In genomic region chr14:75259946-75260545, GRCh38 we compare ENCODE assay signal across 8 cellular contexts. TPM values are rescaled to one million over a fixed set of nuclear protein-coding genes. Genes with fewer than 3 reads are reported as not detected.
DNase-seq lines count a peak whose midpoint lies in the region; ATAC-seq, FAIRE-seq and TF ChIP-seq lines count a peak whose summit lies in the region.

No MANE protein-coding gene starts in this region.

- no peak for TF ChIP-seq RAD21 in A549 (conservative IDR thresholded peaks at IDR 0.05 in 1 of 2, IDR thresholded peaks at IDR 0.05 in 1 of 2)
- TF ChIP-seq RAD21 in IMR-90 (IDR thresholded peaks at IDR 0.05; ENCODE audit: low read length), result no peak

- H3K9me3 Mint-ChIP-seq in natural killer cell, result no peaks in the 10 kb centered on the region

- H4K20me1 ChIP-seq in IMR-90 (ENCODE audit: insufficient read depth, low read length), result no peaks in the 10 kb centered on the region

- H3K23ac ChIP-seq in IMR-90 (ENCODE audit: low read depth, low read length), result no peak overlapping the region

- no TSS peak for BruUV-seq in IMR-90 (replicated peaks; lab: Mats Ljungman, UMichigan)

- H2BK120ac ChIP-seq in IMR-90 (ENCODE audit: low read depth, low read length), result no peak overlapping the region

- H3K36me3 Mint-ChIP-seq in natural killer cell, result no peaks in the 10 kb centered on the region

- dilution Hi-C loops in IMR-90 (cut with HindIII; ENCODE audit: low sequenced_read_pairs, unreplicated experiment), result no loop called here

- H2AFZ ChIP-seq in IMR-90 (replicated peaks; ENCODE audit: low read length, poor library complexity), result no peak overlapping the region

- no peak overlapping the region for H2AK5ac ChIP-seq in IMR-90 (ENCODE audit: low read depth, low read length)

- no peak overlapping the region for H3K4me3 ChIP-seq in A549
- no peak overlapping the region for H3K4me3 ChIP-seq in IMR-90 (ENCODE audit: insufficient read depth, low read depth, low read length)
- peak overlapping the region in 1 of 3 donors; percentile 66 for H3K4me3 ChIP-seq in breast epithelium

- H3K27me3 ChIP-seq in IMR-90 (ENCODE audit: control insufficient read depth, insufficient read depth, low read length) (no peaks in the 10 kb centered on the region), breast epithelium (no peaks in the 10 kb centered on the region)

- H3K18ac ChIP-seq in IMR-90 (ENCODE audit: low read depth, low read length), result no peak overlapping the region

- CTCF ChIA-PET in A549 (lab: Yijun Ruan, JAX) (interaction anchor here (1.1 to 1.7 kb wide), 3 partner anchors 13 to 45 kb away, joined by 3 to 5 read pairs (median 3); no protein-coding TSS in a partner anchor), IMR-90 (lab: Yijun Ruan, JAX) (no interaction called here)

- POLR2A ChIA-PET in A549 (lab: Yijun Ruan, JAX) (interaction anchor here (2.1 kb wide), 1 partner anchor 34 kb away, joined by 11 read pairs; no protein-coding TSS in a partner anchor), IMR-90 (lab: Charles Lee; ENCODE audit: unreplicated experiment) (no interaction called here)

- no peak overlapping the region for H2AK9ac ChIP-seq in IMR-90 (replicated peaks; ENCODE audit: low read depth, low read length, poor library complexity)

- TF ChIP-seq POLR2A in A549 (IDR thresholded peaks at IDR 0.05; ENCODE audit: low read length) (no peak), IMR-90 (IDR thresholded peaks at IDR 0.05; ENCODE audit: low read depth, low read length) (no peak), breast epithelium (IDR thresholded peaks at IDR 0.05) (no peak)

- ATAC-seq in A549 (no peak), IMR-90 (ENCODE audit: low read depth) (no peak), natural killer cell (no peak), HG03095 (IDR thresholded peaks at IDR 0.05; ENCODE audit: unreplicated experiment) (no peak), HG03521 (IDR thresholded peaks at IDR 0.05; ENCODE audit: unreplicated experiment) (no peak)

- H3K4me2 ChIP-seq in A549 (peak overlapping the region; percentile 81), IMR-90 (ENCODE audit: low read depth, low read length) (no peak overlapping the region)

- H2BK15ac ChIP-seq in IMR-90 (ENCODE audit: low read depth, low read length), result no peak overlapping the region

- no peak overlapping the region for H3K56ac ChIP-seq in IMR-90 (ENCODE audit: extremely low read depth, insufficient read depth, low read length)

- H3K36me3 ChIP-seq in IMR-90 (ENCODE audit: control insufficient read depth, insufficient read depth, low read length) (no peaks in the 10 kb centered on the region), breast epithelium (no peaks in the 10 kb centered on the region)

- H4K8ac ChIP-seq in IMR-90 (ENCODE audit: low read depth in 2 of 2, low read length in 2 of 2), result no peak overlapping the region

- H3K4me1 Mint-ChIP-seq in natural killer cell, result peaks cover 23 to 34% of the 10 kb centered on the region in 2 donors

- TF ChIP-seq EP300 in A549 (IDR thresholded peaks at IDR 0.05), result no peak

- intact Hi-C loops in IMR-90 (cut with micrococcal nuclease), result loop anchor here (1.0 to 2.0 kb wide), 3 partner anchors 17 to 84 kb away; partner anchors contain the start of gene TMED10
- intact Hi-C loops in breast epithelium (cut with DNase I; ENCODE audit: low total_unique reads), result loop anchor here (10.0 kb wide), 1 partner anchor 85 kb away; the partner anchor contains the start of gene TMED10
- intact Hi-C loops in natural killer cell (cut with micrococcal nuclease), result loop anchor here (1.0 to 2.0 kb wide), 5 partner anchors 11 to 34 kb away; partner anchors contain the start of gene FOS

- H3K27ac Mint-ChIP-seq in natural killer cell, result peak overlapping the region; percentile 99

- TF ChIP-seq CTCF in A549 (IDR thresholded peaks at IDR 0.05) (no peak), IMR-90 (conservative IDR thresholded peaks at IDR 0.05; ENCODE audit: low read depth, low read length) (no peak), breast epithelium (IDR thresholded peaks at IDR 0.05) (no peak), natural killer cell (IDR thresholded peaks at IDR 0.05) (no peak)

- H3K9me1 ChIP-seq in IMR-90 (ENCODE audit: insufficient read depth, low read length), result peaks cover 3% of the 10 kb centered on the region; the same call in 1 of the 2 replicates

- H4K91ac ChIP-seq in IMR-90 (ENCODE audit: insufficient read depth, low read depth, low read length), result no peak overlapping the region

- no peak overlapping the region for H3K14ac ChIP-seq in IMR-90 (replicated peaks; ENCODE audit: low read depth, low read length)

- no peak overlapping the region for H2BK20ac ChIP-seq in IMR-90 (ENCODE audit: low read depth, low read length)

- peak overlapping the region; percentile 83 for H3K4me3 Mint-ChIP-seq in natural killer cell

- DNase-seq in A549 (ENCODE audit: low read depth in 1 of 2, low spot score in 1 of 2), result no peak
- DNase-seq in IMR-90, result no peak
- DNase-seq in breast epithelium (ENCODE audit: low spot score in 2 of 2), result no peak
- no peak for DNase-seq in natural killer cell
- no peak for DNase-seq in NCI-H2196 (lab: John Stamatoyannopoulos, UW; ENCODE audit: unreplicated experiment)
- DNase-seq in DMS53 treated with DMSO at 0.1 percent for 48 hours (lab: John Stamatoyannopoulos, UW; ENCODE audit: unreplicated experiment), result no peak

- H3K4ac ChIP-seq in IMR-90 (ENCODE audit: low read depth, low read length), result no peak overlapping the region

- peak overlapping the region; percentile 67 to 88; a peak in 3 of 6 replicates for H3K27ac ChIP-seq in A549
- H3K27ac ChIP-seq in IMR-90 (ENCODE audit: insufficient read depth, low read length), result no peak overlapping the region
- peak overlapping the region; percentile 99 to 100 for H3K27ac ChIP-seq in breast epithelium

- H3K4me1 ChIP-seq in A549, result peaks cover 17% of the 10 kb centered on the region
- H3K4me1 ChIP-seq in IMR-90 (ENCODE audit: control insufficient read depth, insufficient read depth, low read length), result peaks cover 8% of the 10 kb centered on the region
- H3K4me1 ChIP-seq in breast epithelium, result peaks cover 0 to 11% of the 10 kb centered on the region in 2 donors

- in situ Hi-C loops in IMR-90 (cut with MboI; ENCODE audit: low sequenced_read_pairs), result no loop called here

- no peak overlapping the region for H4K5ac ChIP-seq in IMR-90 (ENCODE audit: low read depth, low read length)

- no peak overlapping the region for H3K9ac ChIP-seq in IMR-90 (ENCODE audit: low read depth, low read length)

- peak overlapping the region; percentile 72 for H2BK5ac ChIP-seq in IMR-90 (ENCODE audit: low read depth, low read length, poor library complexity, severe bottlenecking)

- FAIRE-seq in A549 (lab: Jason Lieb, UNC), result no peak

- peaks cover 0 to 5% of the 10 kb centered on the region in 2 experiments; a peak in 1 of 4 replicates for H3K79me1 ChIP-seq in IMR-90 (ENCODE audit: low read depth in 1 of 2, low read length in 2 of 2)

- 81% methylated on average over 6 of the region's 6 CpGs for WGBS in A549 (ENCODE audit: missing lambda C conversion rate)
- WGBS in IMR-90 (ENCODE audit: extremely low coverage in 2 of 2, insufficient read length in 1 of 2), 2 experiments, result no CpG with 5 or more reads among the region's 6 CpGs

- H3K27me3 Mint-ChIP-seq in natural killer cell (ENCODE audit: low read depth in 2 of 2), result no peaks in the 10 kb centered on the region

- H3K9me3 ChIP-seq in A549, result no peaks in the 10 kb centered on the region
- H3K9me3 ChIP-seq in IMR-90 (ENCODE audit: control insufficient read depth, insufficient read depth, low read length), result no peaks in the 10 kb centered on the region
- no peaks in the 10 kb centered on the region for H3K9me3 ChIP-seq in breast epithelium

TF ChIP-seq in A549, 52 proteins besides CTCF, POLR2A, EP300 and RAD21 (continues in another document):
- TF ChIP-seq SMC3 (IDR thresholded peaks at IDR 0.05), result no peak
- TF ChIP-seq ZC3H11A (IDR thresholded peaks at IDR 0.05), result no peak

TF ChIP-seq in IMR-90, 13 proteins besides CTCF, POLR2A, EP300 and RAD21 (continues in another document):
- TF ChIP-seq USF2 (IDR thresholded peaks at IDR 0.05; ENCODE audit: low read depth, low read length) (no peak), FOS (IDR thresholded peaks at IDR 0.05; ENCODE audit: low read depth, low read length) (no peak), NFE2L2 (IDR thresholded peaks at IDR 0.05; ENCODE audit: low read depth, low read length) (no peak), MXI1 (IDR thresholded peaks at IDR 0.05; ENCODE audit: borderline replicate concordance, low read depth, low read length) (no peak), BHLHE40 (IDR thresholded peaks at IDR 0.05; ENCODE audit: low read depth, low read length) (no peak), CEBPB (IDR thresholded peaks at IDR 0.05; ENCODE audit: low read depth, low read length) (no peak), RCOR1 (IDR thresholded peaks at IDR 0.05; ENCODE audit: insufficient replicate concordance, low read length) (no peak), CHD1 (IDR thresholded peaks at IDR 0.05; ENCODE audit: low read depth, low read length) (no peak), MAFK (IDR thresholded peaks at IDR 0.05; ENCODE audit: low read depth, low read length) (no peak)

RNA-seq across cellular contexts. Expression of gene FOS, which starts 18.6 kb away (rescaled TPM):
- 197 and 256 TPM in 2 replicates for polyA plus RNA-seq in A549 (2011; rRNA removed)
- 224 and 245 TPM in 2 replicates for polyA plus RNA-seq in A549 (2012; cell fraction: cytosol; rRNA removed)
- 701 and 1,020 TPM in 2 replicates for polyA plus RNA-seq in A549 (2012; cell fraction: nucleus; rRNA removed)
- polyA plus RNA-seq in A549 (2017; fragmentation: RNase III; extraction: RNeasy Plus Mini Kit Qiagen cat#74134 plus additional on column Dnase treatment), result 2.0 to 4.2 TPM (median 2.7 TPM) in 3 replicates
- 237 and 281 TPM in 2 replicates for polyA minus RNA-seq in A549 (2011; rRNA and poly(A)+ RNA removed)
- total RNA-seq in IMR-90 (2012; rRNA removed), result 53.6 and 86.7 TPM in 2 replicates
- 171 and 406 TPM in 2 replicates for polyA plus RNA-seq in IMR-90 (2012; rRNA removed)
- 405 and 665 TPM in 2 replicates for polyA plus RNA-seq in IMR-90 (2012; cell fraction: cytosol; rRNA removed)
- polyA plus RNA-seq in IMR-90 (2012; cell fraction: nucleus; rRNA removed; ENCODE audit: low replicate concordance), result 1,840 and 2,271 TPM in 2 replicates
- total RNA-seq in breast epithelium, result 100 to 1,000 TPM; 398 to 629 (median 549) TPM
- 1,000 to 10,000 TPM; 2,527 to 3,257 (median 3,104) TPM for total RNA-seq in natural killer cell
